18 cellular contexts compared by ENCODE assay signal in the genomic region with DNA sequence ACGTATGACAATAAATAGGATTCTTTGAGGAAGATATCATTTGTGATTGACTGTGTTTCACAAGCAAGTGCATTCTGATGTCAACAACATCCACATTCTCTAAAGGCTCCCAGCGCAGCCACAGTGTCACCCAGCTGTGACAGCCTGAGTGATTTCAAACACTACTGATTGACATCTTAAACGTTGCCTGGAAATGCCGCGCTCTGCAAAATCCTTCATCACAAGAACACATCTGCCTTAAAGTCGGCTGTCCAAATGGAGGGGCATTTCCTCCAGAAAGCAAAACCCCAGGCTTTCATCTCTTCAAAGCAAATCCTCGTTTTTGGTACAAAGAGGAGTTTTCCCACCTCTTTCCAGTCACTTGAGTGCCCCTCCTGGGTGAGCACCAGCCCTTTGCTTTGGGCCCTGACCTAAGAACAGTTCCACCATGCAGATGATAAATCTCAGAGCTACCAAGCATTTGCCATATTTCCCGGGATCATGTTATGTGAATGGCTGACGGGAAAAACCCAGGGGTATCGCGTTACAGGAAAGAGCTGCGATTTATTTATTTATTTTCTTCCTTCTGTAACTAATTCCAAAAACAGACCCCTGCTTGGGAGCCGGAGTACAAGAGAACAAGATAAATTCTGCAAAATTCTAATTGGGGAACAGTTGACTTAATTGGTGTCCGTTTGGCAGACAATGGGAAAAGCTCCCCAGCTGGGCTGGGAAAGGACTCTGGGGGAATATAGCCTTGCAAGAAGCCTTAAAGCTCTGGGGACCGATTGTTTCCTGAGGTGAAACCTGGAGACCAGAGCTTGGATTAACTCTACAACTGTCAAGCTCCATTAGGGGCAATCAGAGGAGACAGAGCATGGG.
DNase-seq lines count a peak whose midpoint lies in the region; ATAC-seq and TF ChIP-seq lines count a peak whose summit lies in the region.
"Had no signal": no experiment of that assay in that cellular context is flagged by ENCODE, and none has a peak within 500 bp of the region (broad histone marks: within the 10 kb centered on the region; RNA-seq: fewer than 3 reads in every experiment).

No MANE protein-coding gene starts in this region.

- 56% methylated on average over 13 of the region's 15 CpGs for WGBS in mesenchymal stem cell

- H2AK5ac ChIP-seq in mesenchymal stem cell (ENCODE audit: low read length, severe bottlenecking) = no peak overlapping the region

- peaks cover 16% of the 10 kb centered on the region for H3K4me1 Mint-ChIP-seq in WTC11

- no peak overlapping the region for H4K8ac ChIP-seq in mesenchymal stem cell (ENCODE audit: low read length)

- H2BK5ac ChIP-seq in mesenchymal stem cell (ENCODE audit: low read depth, low read length, poor library complexity, severe bottlenecking) = no peak overlapping the region

- H3K27me3 ChIP-seq in left ventricle myocardium inferior (ENCODE audit: low read depth) (no peaks in the 10 kb centered on the region), mesenchymal stem cell (ENCODE audit: control insufficient read depth in 1 of 2, insufficient read depth in 1 of 2, low read length in 2 of 2) (no peaks in the 10 kb centered on the region), dorsolateral prefrontal cortex (peaks cover 0 to 19% (median 0%) of the 10 kb centered on the region in 45 donors)
- H3K27me3 ChIP-seq: thyroid gland had no signal

- no peak for ATAC-seq in Right ventricle myocardium inferior
- ATAC-seq in WTC11 = peak; percentile 86
- ATAC-seq: activated CD8-positive, alpha-beta T cell treated with anti-CD3 and anti-CD28 coated beads, Interleukin-2, amount 10 ng/mL, durations not matched to agents 7 days and 5 days; left cardiac atrium; naive thymus-derived CD4-positive, alpha-beta T cell had no signal

- peak overlapping the region; percentile 39 to 52 for H2BK12ac ChIP-seq in mesenchymal stem cell (ENCODE audit: low read length in 2 of 2)

- peak overlapping the region; percentile 20; the same call in 1 of the 2 replicates for H3K4me3 Mint-ChIP-seq in WTC11
- H3K4me3 Mint-ChIP-seq: activated CD8-positive, alpha-beta T cell treated with anti-CD3 and anti-CD28 coated beads, Interleukin-2, amount 10 ng/mL, durations not matched to agents 7 days and 5 days; activated T-helper 1 cell treated with anti-CD3 and anti-CD28 coated beads, Interleukin-12 subunit alpha, Interleukin-12 subunit beta, Interleukin-2, Interleukin-4 antibody, amounts not matched to agents 30 ng/mL and 10 ng/mL and 1 ng/mL, durations not matched to agents 14 hours and 24 hours and 36 hours; naive thymus-derived CD4-positive, alpha-beta T cell had no signal

- no peaks in the 10 kb centered on the region for H3K36me3 ChIP-seq in left ventricle myocardium inferior
- no peaks in the 10 kb centered on the region for H3K36me3 ChIP-seq in mesenchymal stem cell (ENCODE audit: control insufficient read depth in 1 of 2, insufficient read depth in 2 of 2, low read depth in 1 of 2, low read length in 2 of 2)
- H3K36me3 ChIP-seq: thyroid gland had no signal

- H3K79me1 ChIP-seq in mesenchymal stem cell (replicated peaks; ENCODE audit: low read length, poor library complexity, severe bottlenecking) = no peaks in the 10 kb centered on the region

- H2BK15ac ChIP-seq in mesenchymal stem cell (ENCODE audit: low read depth, poor library complexity, severe bottlenecking) = no peak overlapping the region

- H2AFZ ChIP-seq in mesenchymal stem cell (ENCODE audit: low read depth, low read length) = no peak overlapping the region

- intact Hi-C loops in left ventricle myocardium inferior (cut with micrococcal nuclease) = no loop called here
- intact Hi-C loops in Right ventricle myocardium inferior (cut with DNase I) = no loop called here
- intact Hi-C loops in dorsolateral prefrontal cortex (cut with DNase I) = no loop called here

- H3K4me3 ChIP-seq in left ventricle myocardium inferior = no peak overlapping the region
- H3K4me3 ChIP-seq in mesenchymal stem cell (ENCODE audit: insufficient read depth in 1 of 2, low read depth in 1 of 2, low read length in 2 of 2) = no peak overlapping the region
- H3K4me3 ChIP-seq in dorsolateral prefrontal cortex = no peak overlapping the region
- H3K4me3 ChIP-seq: thyroid gland had no signal

- H3K4ac ChIP-seq in mesenchymal stem cell (ENCODE audit: low read depth in 1 of 2, low read length in 2 of 2) = no peak overlapping the region

- H3K23ac ChIP-seq in mesenchymal stem cell (ENCODE audit: low read length in 2 of 2) = no peak overlapping the region

- peak overlapping the region in 1 of 2 experiments; percentile 43 for H3K18ac ChIP-seq in mesenchymal stem cell (ENCODE audit: low read depth in 1 of 2, low read length in 2 of 2)

- H3K27ac ChIP-seq in left ventricle myocardium inferior (replicated peaks) = peak overlapping the region; percentile 49
- no peak overlapping the region for H3K27ac ChIP-seq in mesenchymal stem cell (ENCODE audit: low read length, poor library complexity, severe bottlenecking)
- H3K27ac ChIP-seq in dorsolateral prefrontal cortex = no peak overlapping the region
- H3K27ac ChIP-seq: thyroid gland had no signal

- POLR2A ChIA-PET in WTC11 (lab: Charles Lee) = no interaction called here

- no peaks in the 10 kb centered on the region for H3K36me3 Mint-ChIP-seq in WTC11

- TF ChIP-seq CTCF in left ventricle myocardium inferior (IDR thresholded peaks at IDR 0.05; ENCODE audit: borderline replicate concordance) (no peak), WTC11 (IDR thresholded peaks at IDR 0.05) (no peak), dorsolateral prefrontal cortex (IDR thresholded peaks at IDR 0.05 in 54 of 56, conservative IDR thresholded peaks at IDR 0.05 in 2 of 56; ENCODE audit: low read depth in 1 of 56, partially characterized antibody in 56 of 56) (no peak)

- no peak overlapping the region for H3K9ac ChIP-seq in mesenchymal stem cell (ENCODE audit: low read length)

- H3K4me2 ChIP-seq in mesenchymal stem cell (ENCODE audit: low read length, poor library complexity, severe bottlenecking) = no peak overlapping the region

- H3K9me3 ChIP-seq in left ventricle myocardium inferior (replicated peaks) (peaks cover 15% of the 10 kb centered on the region), mesenchymal stem cell (ENCODE audit: control insufficient read depth, low read length) (peaks cover 14% of the 10 kb centered on the region)
- H3K9me3 ChIP-seq: thyroid gland had no signal

- peaks cover 23% of the 10 kb centered on the region for H3K9me3 Mint-ChIP-seq in WTC11

- no peak overlapping the region for H2BK120ac ChIP-seq in mesenchymal stem cell (ENCODE audit: low read depth, low read length)

- peak overlapping the region; percentile 74; the same call in 1 of the 2 replicates for H3K27ac Mint-ChIP-seq in WTC11
- H3K27ac Mint-ChIP-seq: activated CD8-positive, alpha-beta T cell treated with anti-CD3 and anti-CD28 coated beads, Interleukin-2, amount 10 ng/mL, durations not matched to agents 7 days and 5 days; activated T-helper 1 cell treated with anti-CD3 and anti-CD28 coated beads, Interleukin-12 subunit alpha, Interleukin-12 subunit beta, Interleukin-2, Interleukin-4 antibody, amounts not matched to agents 30 ng/mL and 10 ng/mL and 1 ng/mL, durations not matched to agents 14 hours and 24 hours and 36 hours; naive thymus-derived CD4-positive, alpha-beta T cell had no signal

- H3K27me3 Mint-ChIP-seq in WTC11 (ENCODE audit: low read depth) = no peaks in the 10 kb centered on the region

- CTCF ChIA-PET in WTC11 (lab: Charles Lee) = no interaction called here

- DNase-seq in left ventricle myocardium inferior = peak; percentile 22
- DNase-seq in Right ventricle myocardium inferior (ENCODE audit: missing footprints) = no peak
- peak; percentile 12 for DNase-seq in WTC11 (ENCODE audit: low spot score)
- no peak for DNase-seq in mesenchymal stem cell
- DNase-seq in GM03348 (ENCODE audit: low spot score) = no peak
- DNase-seq in inferior parietal cortex (ENCODE audit: extremely low spot score) = no peak
- no peak for DNase-seq in dorsolateral prefrontal cortex
- no peak for DNase-seq in activated gamma-delta T cell treated with Interleukin-2 at 50 U/mL for 16 hours
- DNase-seq: activated CD8-positive, alpha-beta T cell treated with anti-CD3 and anti-CD28 coated beads, Interleukin-2, amount 10 ng/mL, durations not matched to agents 7 days and 5 days; aorta; dermis blood vessel endothelial cell; hippocampal formation; left cardiac atrium; naive thymus-derived CD4-positive, alpha-beta T cell; NCI-H446 treated with DMSO at 0.1 percent for 48 hours; stimulated activated CD4-positive, alpha-beta T cell treated with anti-CD3 and anti-CD28 coated beads, Interleukin-4, amount 100 ng/mL, for 1 hour; thyroid gland had no signal

- no peak overlapping the region for H3K14ac ChIP-seq in mesenchymal stem cell (ENCODE audit: low read length in 2 of 2)

- H3K4me1 ChIP-seq in left ventricle myocardium inferior = no peaks in the 10 kb centered on the region
- peaks cover 2% of the 10 kb centered on the region for H3K4me1 ChIP-seq in mesenchymal stem cell (ENCODE audit: control insufficient read depth, insufficient read depth, low read depth, low read length)
- H3K4me1 ChIP-seq: thyroid gland had no signal

- no peak overlapping the region for H4K91ac ChIP-seq in mesenchymal stem cell (ENCODE audit: low read length)

TF ChIP-seq in WTC11, 78 proteins besides CTCF, POLR2A, EP300 and RAD21 (continues in another document):
- TF ChIP-seq, protein P1, sequence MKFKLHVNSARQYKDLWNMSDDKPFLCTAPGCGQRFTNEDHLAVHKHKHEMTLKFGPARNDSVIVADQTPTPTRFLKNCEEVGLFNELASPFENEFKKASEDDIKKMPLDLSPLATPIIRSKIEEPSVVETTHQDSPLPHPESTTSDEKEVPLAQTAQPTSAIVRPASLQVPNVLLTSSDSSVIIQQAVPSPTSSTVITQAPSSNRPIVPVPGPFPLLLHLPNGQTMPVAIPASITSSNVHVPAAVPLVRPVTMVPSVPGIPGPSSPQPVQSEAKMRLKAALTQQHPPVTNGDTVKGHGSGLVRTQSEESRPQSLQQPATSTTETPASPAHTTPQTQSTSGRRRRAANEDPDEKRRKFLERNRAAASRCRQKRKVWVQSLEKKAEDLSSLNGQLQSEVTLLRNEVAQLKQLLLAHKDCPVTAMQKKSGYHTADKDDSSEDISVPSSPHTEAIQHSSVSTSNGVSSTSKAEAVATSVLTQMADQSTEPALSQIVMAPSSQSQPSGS (CRISPR knock-in tag; IDR thresholded peaks at IDR 0.05; ENCODE audit: borderline replicate concordance, low read depth) = no peak
- TF ChIP-seq ZBTB21 (CRISPR knock-in tag; IDR thresholded peaks at IDR 0.05; ENCODE audit: borderline replicate concordance) (no peak), NFYB (CRISPR knock-in tag; conservative IDR thresholded peaks at IDR 0.05; ENCODE audit: low read depth) (no peak), CBFB (CRISPR knock-in tag; IDR thresholded peaks at IDR 0.05; ENCODE audit: low read depth) (no peak)

Comparison
In these comparisons a context has a peak if more than half of its experiments do, and no peak if none do; other contexts are left out.
1. DNase-seq: peak in left ventricle myocardium inferior (single experiment) and WTC11 (single experiment); none in Right ventricle myocardium inferior (single experiment), mesenchymal stem cell (single experiment), GM03348 (single experiment), inferior parietal cortex (single experiment), dorsolateral prefrontal cortex (0 of 10) and activated gamma-delta T cell treated with Interleukin-2 at 50 U/mL for 16 hours (single experiment).